ENCODE assay signal across 27 cellular contexts in genomic region chr22:25692392-25692791, GRCh38. TPM values are rescaled to one million over a fixed set of nuclear protein-coding genes. Genes with fewer than 3 reads are reported as not detected.
"Had no signal": no experiment of that assay in that cellular context is flagged by ENCODE, and none has a peak within 500 bp of the region (broad histone marks: within the 10 kb centered on the region; RNA-seq: fewer than 3 reads in every experiment).

No MANE protein-coding gene starts in this region.

- H3K27ac Mint-ChIP-seq: activated CD4-positive, alpha-beta T cell treated with anti-CD3 and anti-CD28 coated beads, Interleukin-2, amount 10 ng/mL, durations not matched to agents 7 days and 5 days; activated naive CD8-positive, alpha-beta T cell treated with anti-CD3 and anti-CD28 coated beads, Interleukin-2, amount 10 ng/mL, durations not matched to agents 7 days and 5 days; natural killer cell; T-helper 17 cell had no signal

- H3K36me3 ChIP-seq: left ventricle myocardium inferior had no signal

- H3K4me1 Mint-ChIP-seq: activated CD4-positive, alpha-beta T cell treated with anti-CD3 and anti-CD28 coated beads, Interleukin-2, amount 10 ng/mL, durations not matched to agents 7 days and 5 days; natural killer cell; stimulated activated naive CD8-positive, alpha-beta T cell treated with anti-CD3 and anti-CD28 coated beads, Interleukin-15, amount 100 ng/mL, for 72 hours; T-helper 17 cell had no signal

- H3K4me2 ChIP-seq: smooth muscle cell had no signal

- H3K27ac ChIP-seq: epithelial cell of prostate, esophagus squamous epithelium, left ventricle myocardium inferior, tibial artery had no signal

- H3K4me1 ChIP-seq: esophagus squamous epithelium, tibial artery had no signal

- H3K9me3 Mint-ChIP-seq: activated CD4-positive, alpha-beta T cell treated with anti-CD3 and anti-CD28 coated beads, Interleukin-2, amount 10 ng/mL, durations not matched to agents 7 days and 5 days; activated naive CD8-positive, alpha-beta T cell treated with anti-CD3 and anti-CD28 coated beads, Interleukin-2, amount 10 ng/mL, durations not matched to agents 7 days and 5 days; natural killer cell; stimulated activated memory B cell treated with anti-CD40 and anti-IgM and Interleukin-4, amounts not matched to agents 10 μg/mL and 1 μg/mL and 100 μg/mL, for 72 hours; stimulated activated naive CD8-positive, alpha-beta T cell treated with anti-CD3 and anti-CD28 coated beads, Interleukin-15, amount 100 ng/mL, for 72 hours had no signal

- H3K9me3 ChIP-seq: esophagus squamous epithelium, left ventricle myocardium inferior, tibial artery had no signal

- H3K27me3 Mint-ChIP-seq: activated CD4-positive, alpha-beta T cell treated with anti-CD3 and anti-CD28 coated beads, Interleukin-2, amount 10 ng/mL, durations not matched to agents 7 days and 5 days; activated naive CD8-positive, alpha-beta T cell treated with anti-CD3 and anti-CD28 coated beads, Interleukin-2, amount 10 ng/mL, durations not matched to agents 7 days and 5 days; stimulated activated memory B cell treated with anti-CD40 and anti-IgM and Interleukin-4, amounts not matched to agents 10 μg/mL and 1 μg/mL and 100 μg/mL, for 72 hours; stimulated activated naive CD8-positive, alpha-beta T cell treated with anti-CD3 and anti-CD28 coated beads, Interleukin-15, amount 100 ng/mL, for 72 hours had no signal

- H3K4me3 Mint-ChIP-seq: activated CD4-positive, alpha-beta T cell treated with anti-CD3 and anti-CD28 coated beads, Interleukin-2, amount 10 ng/mL, durations not matched to agents 7 days and 5 days; activated naive CD8-positive, alpha-beta T cell treated with anti-CD3 and anti-CD28 coated beads, Interleukin-2, amount 10 ng/mL, durations not matched to agents 7 days and 5 days; natural killer cell; stimulated activated memory B cell treated with anti-CD40 and anti-IgM and Interleukin-4, amounts not matched to agents 10 μg/mL and 1 μg/mL and 100 μg/mL, for 72 hours; stimulated activated naive CD8-positive, alpha-beta T cell treated with anti-CD3 and anti-CD28 coated beads, Interleukin-15, amount 100 ng/mL, for 72 hours; T-helper 17 cell had no signal

- H3K36me3 Mint-ChIP-seq: natural killer cell had no signal

- ATAC-seq: natural killer cell; sciatic nerve; SK-N-SH treated with all-trans-retinoic acid at 6 μM for 48 hours; stimulated activated memory B cell treated with anti-CD40 and anti-IgM and Interleukin-4, amounts not matched to agents 10 μg/mL and 1 μg/mL and 100 μg/mL, for 72 hours; stimulated activated naive CD8-positive, alpha-beta T cell treated with anti-CD3 and anti-CD28 coated beads, Interleukin-15, amount 100 ng/mL, for 72 hours; T-helper 17 cell had no signal

- DNase-seq: activated CD4-positive, alpha-beta T cell treated with anti-CD3 and anti-CD28 coated beads for 1 hour; activated CD4-positive, alpha-beta T cell treated with anti-CD3 and anti-CD28 coated beads, Interleukin-2, amount 10 ng/mL, durations not matched to agents 7 days and 5 days; activated effector memory CD4-positive, alpha-beta T cell treated with Interleukin-2 at 50 U/mL for 16 hours; activated naive CD4-positive, alpha-beta T cell treated with Interleukin-2 at 50 U/mL for 16 hours; activated naive CD8-positive, alpha-beta T cell treated with anti-CD3 and anti-CD28 coated beads, Interleukin-2, amount 10 ng/mL, durations not matched to agents 7 days and 5 days; central memory CD4-positive, alpha-beta T cell; dermis blood vessel endothelial cell; effector CD4-positive, alpha-beta T cell; esophagus squamous epithelium; islet precursor cell; left ventricle myocardium inferior; mammary epithelial cell; midbrain; natural killer cell; stimulated activated CD4-positive, alpha-beta T cell treated with anti-CD3 and anti-CD28 coated beads, Interleukin-1b, Interleukin-23, amount 100 ng/mL, for 48 hours; stimulated activated CD4-positive, alpha-beta T cell treated with anti-CD3 and anti-CD28 coated beads, Interleukin-4, amount 100 ng/mL, for 4 hours; stimulated activated CD8-positive, alpha-beta memory T cell treated with anti-CD3 and anti-CD28 coated beads, Interleukin-4, amount 100 ng/mL, for 48 hours; stimulated activated naive CD8-positive, alpha-beta T cell treated with anti-CD3 and anti-CD28 coated beads, Interleukin-15, amount 100 ng/mL, for 72 hours; T-helper 17 cell; tibial artery had no signal

- H3K4me3 ChIP-seq: esophagus squamous epithelium, left ventricle myocardium inferior, smooth muscle cell, tibial artery had no signal

- H3K27me3 ChIP-seq: esophagus squamous epithelium, tibial artery had no signal

RNA-seq across cellular contexts. Expression of gene MYO18B, which starts 49.6 kb away (rescaled TPM):
- total RNA-seq: osteocyte, renal cortical epithelial cell, sciatic nerve had no signal
